ENCODE assay signal across 11 cellular contexts in genomic region chr2:233178994-233179847, GRCh38.
DNase-seq lines count a peak whose midpoint lies in the region; ATAC-seq lines count a peak whose summit lies in the region.
"Had no signal": no experiment of that assay in that cellular context is flagged by ENCODE, and none has a peak within 500 bp of the region (broad histone marks: within the 10 kb centered on the region; RNA-seq: fewer than 3 reads in every experiment).

No MANE protein-coding gene starts in this region.

- ATAC-seq in activated CD8-positive, alpha-beta T cell treated with anti-CD3 and anti-CD28 coated beads, Interleukin-2, amount 10 ng/mL, durations not matched to agents 7 days and 5 days = no peak
- no peak for ATAC-seq in stimulated activated naive B cell treated with anti-CD40 and anti-IgM and Interleukin-4, amounts not matched to agents 10 μg/mL and 1 μg/mL and 100 μg/mL, for 72 hours (replicated peaks)
- ATAC-seq in HG02840 (IDR thresholded peaks at IDR 0.05; ENCODE audit: low FRiP score, unreplicated experiment) = no peak

- H3K27me3 Mint-ChIP-seq in activated T-cell treated with anti-CD3 and anti-CD28 coated beads, Interleukin-2, amount 50 U/mL, for 24 hours = no peaks in the 10 kb centered on the region
- H3K27me3 Mint-ChIP-seq in activated CD8-positive, alpha-beta T cell treated with anti-CD3 and anti-CD28 coated beads, Interleukin-2, amount 10 ng/mL, durations not matched to agents 7 days and 5 days (ENCODE audit: low read depth) = no peaks in the 10 kb centered on the region
- peaks cover 0 to 34% (median 17%) of the 10 kb centered on the region in 3 donors for H3K27me3 Mint-ChIP-seq in immature natural killer cell (ENCODE audit: low read depth in 3 of 3)
- no peaks in the 10 kb centered on the region for H3K27me3 Mint-ChIP-seq in stimulated activated naive B cell treated with anti-CD40 and anti-IgM and Interleukin-4, amounts not matched to agents 10 μg/mL and 1 μg/mL and 100 μg/mL, for 72 hours

- POLR2A ChIA-PET in activated CD8-positive, alpha-beta T cell treated with anti-CD3 and anti-CD28 coated beads, Interleukin-2, amount 10 ng/mL, durations not matched to agents 7 days and 5 days (lab: Charles Lee) = interaction anchor here (0.9 kb wide), 1 partner anchor 59 kb away, joined by 3 read pairs; no protein-coding TSS in a partner anchor

- H3K36me3 Mint-ChIP-seq in activated T-cell treated with anti-CD3 and anti-CD28 coated beads, Interleukin-2, amount 50 U/mL, for 24 hours (ENCODE audit: low read depth) = peaks cover 84% of the 10 kb centered on the region
- peaks cover 68% of the 10 kb centered on the region for H3K36me3 Mint-ChIP-seq in activated CD8-positive, alpha-beta T cell treated with anti-CD3 and anti-CD28 coated beads, Interleukin-2, amount 10 ng/mL, durations not matched to agents 7 days and 5 days (ENCODE audit: low read depth)
- peaks cover 35 to 65% (median 53%) of the 10 kb centered on the region in 3 donors for H3K36me3 Mint-ChIP-seq in immature natural killer cell
- peaks cover 59 to 66% of the 10 kb centered on the region in 2 donors for H3K36me3 Mint-ChIP-seq in stimulated activated naive B cell treated with anti-CD40 and anti-IgM and Interleukin-4, amounts not matched to agents 10 μg/mL and 1 μg/mL and 100 μg/mL, for 72 hours

- H3K27ac Mint-ChIP-seq in activated T-cell treated with anti-CD3 and anti-CD28 coated beads, Interleukin-2, amount 50 U/mL, for 24 hours = peak overlapping the region; percentile 84
- peak overlapping the region; percentile 33 for H3K27ac Mint-ChIP-seq in activated CD8-positive, alpha-beta T cell treated with anti-CD3 and anti-CD28 coated beads, Interleukin-2, amount 10 ng/mL, durations not matched to agents 7 days and 5 days
- peak overlapping the region; percentile 31 to 82 (median 70) for H3K27ac Mint-ChIP-seq in immature natural killer cell
- H3K27ac Mint-ChIP-seq in stimulated activated naive B cell treated with anti-CD40 and anti-IgM and Interleukin-4, amounts not matched to agents 10 μg/mL and 1 μg/mL and 100 μg/mL, for 72 hours = peak overlapping the region; percentile 90

- no peaks in the 10 kb centered on the region for H3K4me1 Mint-ChIP-seq in activated T-cell treated with anti-CD3 and anti-CD28 coated beads, Interleukin-2, amount 50 U/mL, for 24 hours (ENCODE audit: low read depth)
- H3K4me1 Mint-ChIP-seq in activated CD8-positive, alpha-beta T cell treated with anti-CD3 and anti-CD28 coated beads, Interleukin-2, amount 10 ng/mL, durations not matched to agents 7 days and 5 days (ENCODE audit: low read depth) = peaks cover 1% of the 10 kb centered on the region
- peaks cover 7 to 42% of the 10 kb centered on the region in 2 donors for H3K4me1 Mint-ChIP-seq in immature natural killer cell
- peaks cover 29 to 38% of the 10 kb centered on the region in 2 donors for H3K4me1 Mint-ChIP-seq in stimulated activated naive B cell treated with anti-CD40 and anti-IgM and Interleukin-4, amounts not matched to agents 10 μg/mL and 1 μg/mL and 100 μg/mL, for 72 hours

- DNase-seq in activated T-cell treated with anti-CD3 and anti-CD28 coated beads, Interleukin-2, amount 50 U/mL, for 24 hours = no peak
- DNase-seq in activated T-cell treated with anti-CD3 and anti-CD28 coated beads, Interleukin-2, amount 50 U/mL, for 1 hour = no peak
- DNase-seq in activated CD8-positive, alpha-beta T cell treated with anti-CD3 and anti-CD28 coated beads, Interleukin-2, amount 10 ng/mL, durations not matched to agents 7 days and 5 days = no peak
- no peak for DNase-seq in immature natural killer cell
- DNase-seq in stimulated activated naive B cell treated with anti-CD40 and anti-IgM and Interleukin-4, amounts not matched to agents 10 μg/mL and 1 μg/mL and 100 μg/mL, for 72 hours = no peak
- DNase-seq in stimulated activated CD4-positive, alpha-beta T cell treated with anti-CD3 and anti-CD28 coated beads, Interleukin-1b, Interleukin-23, amount 100 ng/mL, for 48 hours = no peak
- no peak for DNase-seq in activated effector memory CD4-positive, alpha-beta T cell treated with Interleukin-2 at 50 U/mL for 16 hours
- DNase-seq: DMS79, NCI-H524 treated with DMSO at 0.1 percent for 48 hours, SHP77 treated with DMSO at 0.1 percent for 48 hours had no signal

- CTCF ChIA-PET in activated CD8-positive, alpha-beta T cell treated with anti-CD3 and anti-CD28 coated beads, Interleukin-2, amount 10 ng/mL, durations not matched to agents 7 days and 5 days (lab: Charles Lee) = no interaction called here

- H3K4me3 Mint-ChIP-seq in activated T-cell treated with anti-CD3 and anti-CD28 coated beads, Interleukin-2, amount 50 U/mL, for 24 hours = no peak overlapping the region
- no peak overlapping the region for H3K4me3 Mint-ChIP-seq in activated CD8-positive, alpha-beta T cell treated with anti-CD3 and anti-CD28 coated beads, Interleukin-2, amount 10 ng/mL, durations not matched to agents 7 days and 5 days
- H3K4me3 Mint-ChIP-seq in immature natural killer cell = no peak overlapping the region
- no peak overlapping the region for H3K4me3 Mint-ChIP-seq in stimulated activated naive B cell treated with anti-CD40 and anti-IgM and Interleukin-4, amounts not matched to agents 10 μg/mL and 1 μg/mL and 100 μg/mL, for 72 hours

- H3K9me3 Mint-ChIP-seq in activated T-cell treated with anti-CD3 and anti-CD28 coated beads, Interleukin-2, amount 50 U/mL, for 24 hours = no peaks in the 10 kb centered on the region
- no peaks in the 10 kb centered on the region for H3K9me3 Mint-ChIP-seq in activated CD8-positive, alpha-beta T cell treated with anti-CD3 and anti-CD28 coated beads, Interleukin-2, amount 10 ng/mL, durations not matched to agents 7 days and 5 days (ENCODE audit: insufficient read depth)
- no peaks in the 10 kb centered on the region for H3K9me3 Mint-ChIP-seq in immature natural killer cell
- H3K9me3 Mint-ChIP-seq in stimulated activated naive B cell treated with anti-CD40 and anti-IgM and Interleukin-4, amounts not matched to agents 10 μg/mL and 1 μg/mL and 100 μg/mL, for 72 hours = no peaks in the 10 kb centered on the region

Comparison
In these comparisons a context has a peak if more than half of its experiments do, and no peak if none do; other contexts are left out.
1. H3K27ac Mint-ChIP-seq: peak in every context shown above with its lines; median percentile 90 in stimulated activated naive B cell treated with anti-CD40 and anti-IgM and Interleukin-4, amounts not matched to agents 10 μg/mL and 1 μg/mL and 100 μg/mL, for 72 hours; 84 in activated T-cell treated with anti-CD3 and anti-CD28 coated beads, Interleukin-2, amount 50 U/mL, for 24 hours; 70 in immature natural killer cell; 33 in activated CD8-positive, alpha-beta T cell treated with anti-CD3 and anti-CD28 coated beads, Interleukin-2, amount 10 ng/mL, durations not matched to agents 7 days and 5 days.